9 cellular contexts compared by ENCODE assay signal in genomic region chr5:125199968-125200841, GRCh38.
A peak's percentile ranks its signal among the peaks of the same experiment; 100 is the strongest.
DNase-seq lines count a peak whose midpoint lies in the region; ATAC-seq and TF ChIP-seq lines count a peak whose summit lies in the region.
"Had no signal": no experiment of that assay in that cellular context is flagged by ENCODE, and none has a peak within 500 bp of the region (broad histone marks: within the 10 kb centered on the region; RNA-seq: fewer than 3 reads in every experiment).

No MANE protein-coding gene starts in this region.

- H3K27ac Mint-ChIP-seq in T-helper 2 cell treated with Interferon-gamma antibody and Interleukin-4, amounts not matched to agents 5 μg/mL and 100 μg/mL, for 36 hours, result no peak overlapping the region
- H3K27ac Mint-ChIP-seq: CD4-positive, CD25-positive, alpha-beta regulatory T cell had no signal

- H3K9me3 Mint-ChIP-seq in T-helper 2 cell treated with Interferon-gamma antibody and Interleukin-4, amounts not matched to agents 5 μg/mL and 100 μg/mL, for 36 hours, result no peaks in the 10 kb centered on the region

- TF ChIP-seq CTCF in fibroblast of the aortic adventitia (IDR thresholded peaks at IDR 0.05; ENCODE audit: insufficient read depth, low read length), result no peak

- H3K27me3 Mint-ChIP-seq in T-helper 2 cell treated with Interferon-gamma antibody and Interleukin-4, amounts not matched to agents 5 μg/mL and 100 μg/mL, for 36 hours (ENCODE audit: low read depth), result no peaks in the 10 kb centered on the region
- H3K27me3 Mint-ChIP-seq: CD4-positive, CD25-positive, alpha-beta regulatory T cell had no signal

- H3K4me1 Mint-ChIP-seq in T-helper 2 cell treated with Interferon-gamma antibody and Interleukin-4, amounts not matched to agents 5 μg/mL and 100 μg/mL, for 36 hours (ENCODE audit: low read depth), result no peaks in the 10 kb centered on the region
- H3K4me1 Mint-ChIP-seq: CD4-positive, CD25-positive, alpha-beta regulatory T cell had no signal

- DNase-seq in T-helper 2 cell treated with Interferon-gamma antibody and Interleukin-4, amounts not matched to agents 5 μg/mL and 100 μg/mL, for 36 hours (ENCODE audit: low spot score), result peak; percentile 4
- DNase-seq in T-helper 2 cell (no peak), NCI-H774 (lab: John Stamatoyannopoulos, UW) (peak; percentile 5), fibroblast of the aortic adventitia (ENCODE audit: low read depth) (no peak), posterior cingulate gyrus (peak in 9 of 10 donors; percentile 30 to 91 (median 45)), NCI-H2029 (lab: John Stamatoyannopoulos, UW) (no peak), NCI-H526 treated with DMSO at 0.1 percent for 48 hours (lab: John Stamatoyannopoulos, UW) (no peak)
- DNase-seq: CD4-positive, CD25-positive, alpha-beta regulatory T cell had no signal

- H3K4me3 ChIP-seq in fibroblast of the aortic adventitia (ENCODE audit: low read depth, low read length), result peak overlapping the region; percentile 15

- H3K4me3 Mint-ChIP-seq in T-helper 2 cell treated with Interferon-gamma antibody and Interleukin-4, amounts not matched to agents 5 μg/mL and 100 μg/mL, for 36 hours, result no peak overlapping the region
- H3K4me3 Mint-ChIP-seq: CD4-positive, CD25-positive, alpha-beta regulatory T cell had no signal

- no peak for ATAC-seq in HG03571 (IDR thresholded peaks at IDR 0.05; ENCODE audit: unreplicated experiment)

- intact Hi-C loops in posterior cingulate gyrus (cut with DNase I), result no loop called here

- no peaks in the 10 kb centered on the region for H3K36me3 Mint-ChIP-seq in T-helper 2 cell treated with Interferon-gamma antibody and Interleukin-4, amounts not matched to agents 5 μg/mL and 100 μg/mL, for 36 hours (ENCODE audit: low read depth)
- H3K36me3 Mint-ChIP-seq: CD4-positive, CD25-positive, alpha-beta regulatory T cell had no signal

Comparison
In these comparisons a context has a peak if more than half of its experiments do, and no peak if none do; other contexts are left out.
1. DNase-seq: peak in T-helper 2 cell treated with Interferon-gamma antibody and Interleukin-4, amounts not matched to agents 5 μg/mL and 100 μg/mL, for 36 hours (single experiment), NCI-H774 (single experiment) and posterior cingulate gyrus (9 of 10); none in T-helper 2 cell (0 of 5), fibroblast of the aortic adventitia (single experiment), NCI-H2029 (single experiment) and NCI-H526 treated with DMSO at 0.1 percent for 48 hours (single experiment).